ENCODE assay signal across 10 cellular contexts in genomic region chr3:161413127-161413854, GRCh38. TPM values are rescaled to one million over a fixed set of nuclear protein-coding genes. Genes with fewer than 3 reads are reported as not detected.
DNase-seq lines count a peak whose midpoint lies in the region; ATAC-seq, FAIRE-seq and TF ChIP-seq lines count a peak whose summit lies in the region.
"Had no signal": no experiment of that assay in that cellular context is flagged by ENCODE, and none has a peak within 500 bp of the region (broad histone marks: within the 10 kb centered on the region; RNA-seq: fewer than 3 reads in every experiment).

No MANE protein-coding gene starts in this region.

- H3K27me3 ChIP-seq in endothelial cell of umbilical vein (ENCODE audit: control insufficient read depth in 2 of 2, insufficient read depth in 2 of 2, low read length in 2 of 2) (no peaks in the 10 kb centered on the region), trophoblast cell (ENCODE audit: insufficient read depth, low read length) (no peaks in the 10 kb centered on the region), HAP-1 (ENCODE audit: low read depth) (no peaks in the 10 kb centered on the region)

- no peak for TF ChIP-seq POLR2A in endothelial cell of umbilical vein (IDR thresholded peaks at IDR 0.05; ENCODE audit: low read depth, low read length)

- H2BK5ac ChIP-seq in trophoblast cell (ENCODE audit: low read depth, low read length, poor library complexity), result no peak overlapping the region

- H2BK120ac ChIP-seq in trophoblast cell (ENCODE audit: insufficient read depth, low read length, poor library complexity), result peak overlapping the region; percentile 46

- DNase-seq in endothelial cell of umbilical vein (ENCODE audit: low read depth, low spot score), result peak; percentile 66
- no peak for DNase-seq in trophoblast cell
- no peak for DNase-seq in mucosa of descending colon
- no peak for DNase-seq in NCI-H2081 (lab: John Stamatoyannopoulos, UW)
- no peak for DNase-seq in HAP-1 (ENCODE audit: low spot score in 2 of 2)

- H3K4me2 ChIP-seq in endothelial cell of umbilical vein (ENCODE audit: insufficient read depth, low read length), result no peak overlapping the region
- no peak overlapping the region for H3K4me2 ChIP-seq in trophoblast cell (ENCODE audit: low read length)

- in situ Hi-C loops in HAP-1 (cut with MboI; ENCODE audit: low sequenced_read_pairs), result loop anchor here (25.0 kb wide), 1 partner anchor 701 kb away; no protein-coding TSS in a partner anchor

- no peak overlapping the region for H4K91ac ChIP-seq in trophoblast cell (ENCODE audit: low read depth, low read length)

- H3K4me1 ChIP-seq in endothelial cell of umbilical vein (ENCODE audit: control insufficient read depth, extremely low read depth, insufficient read depth, low read length) (peaks cover 19% of the 10 kb centered on the region), trophoblast cell (ENCODE audit: control insufficient read depth in 1 of 2, insufficient read depth in 2 of 2, low read length in 2 of 2) (peaks cover 0 to 4% of the 10 kb centered on the region in 2 experiments), mucosa of descending colon (ENCODE audit: low read depth) (peaks cover 3% of the 10 kb centered on the region), HAP-1 (no peaks in the 10 kb centered on the region)

- H3K4me3 ChIP-seq in endothelial cell of umbilical vein (replicated peaks in 1 of 3; ENCODE audit: insufficient read depth in 1 of 3, low read depth in 1 of 3, low read length in 3 of 3) (no peak overlapping the region), trophoblast cell (ENCODE audit: low read depth, low read length) (no peak overlapping the region), mucosa of descending colon (no peak overlapping the region), HAP-1 (no peak overlapping the region)
- H3K4me3 ChIP-seq: lung, SK-N-MC had no signal

- no TSS peak for BruUV-seq in endothelial cell of umbilical vein (replicated peaks; lab: Mats Ljungman, UMichigan)

- no CpG with 5 or more reads among the region's 2 CpGs for WGBS in trophoblast cell (ENCODE audit: extremely low coverage, insufficient coverage, insufficient read length)

- dilution Hi-C loops in endothelial cell of umbilical vein (cut with MboI; ENCODE audit: extremely low pct_ligation_motif_present, low sequenced_read_pairs), result no loop called here

- H3K27ac ChIP-seq in endothelial cell of umbilical vein (ENCODE audit: insufficient read depth, low read depth, low read length) (no peak overlapping the region), trophoblast cell (ENCODE audit: low read depth, low read length) (no peak overlapping the region)
- H3K27ac ChIP-seq: SK-N-MC had no signal

- no peak overlapping the region for H3K23ac ChIP-seq in trophoblast cell (ENCODE audit: low read length)

- no peak overlapping the region for H4K12ac ChIP-seq in trophoblast cell (ENCODE audit: low read depth, low read length)

- POLR2A ChIA-PET in endothelial cell of umbilical vein (lab: Charles Lee), result no interaction called here

- no peaks in the 10 kb centered on the region for H4K20me1 ChIP-seq in endothelial cell of umbilical vein (replicated peaks; ENCODE audit: control insufficient read depth, extremely low read depth, insufficient read depth, low read length)

- peak overlapping the region; percentile 84 for H2AK5ac ChIP-seq in trophoblast cell (ENCODE audit: low read length)

- no peak for FAIRE-seq in endothelial cell of umbilical vein (lab: Jason Lieb, UNC)

- H3K79me2 ChIP-seq in endothelial cell of umbilical vein (ENCODE audit: control insufficient read depth, insufficient read depth, low read length) (no peaks in the 10 kb centered on the region), trophoblast cell (ENCODE audit: control insufficient read depth, insufficient read depth, low read length, poor library complexity) (no peaks in the 10 kb centered on the region)

- peak; percentile 40 for ATAC-seq in GM19395 (IDR thresholded peaks at IDR 0.05; ENCODE audit: unreplicated experiment)
- ATAC-seq in mucosa of descending colon, result no peak
- ATAC-seq in GM19467 (IDR thresholded peaks at IDR 0.05; ENCODE audit: unreplicated experiment), result no peak

- no peaks in the 10 kb centered on the region for H3K9me1 ChIP-seq in endothelial cell of umbilical vein (replicated peaks; ENCODE audit: control insufficient read depth, extremely low read depth, insufficient read depth, low read length)

- intact Hi-C loops in endothelial cell of umbilical vein (cut with micrococcal nuclease) (no loop called here), mucosa of descending colon (cut with DNase I, micrococcal nuclease) (no loop called here)

- TF ChIP-seq EP300 in Ishikawa (IDR thresholded peaks at IDR 0.05; ENCODE audit: borderline replicate concordance), result no peak

- no peak for TF ChIP-seq RAD21 in Ishikawa (IDR thresholded peaks at IDR 0.05; ENCODE audit: low read depth)

- H3K4ac ChIP-seq in trophoblast cell (ENCODE audit: low read depth, low read length), result no peak overlapping the region

- no peak for TF ChIP-seq CTCF in endothelial cell of umbilical vein (IDR thresholded peaks at IDR 0.05; ENCODE audit: extremely low read depth in 1 of 2, insufficient read depth in 1 of 2, low read depth in 1 of 2, low read length in 2 of 2)
- TF ChIP-seq CTCF in mucosa of descending colon (IDR thresholded peaks at IDR 0.05), result no peak

- H3K14ac ChIP-seq in trophoblast cell (ENCODE audit: low read length), result no peak overlapping the region

- H3K36me3 ChIP-seq in endothelial cell of umbilical vein (ENCODE audit: control insufficient read depth in 2 of 2, extremely low read depth in 1 of 2, insufficient read depth in 2 of 2, low read length in 2 of 2) (no peaks in the 10 kb centered on the region), trophoblast cell (ENCODE audit: control insufficient read depth in 1 of 2, insufficient read depth in 2 of 2, low read length in 2 of 2) (no peaks in the 10 kb centered on the region), mucosa of descending colon (ENCODE audit: low read depth) (no peaks in the 10 kb centered on the region), HAP-1 (replicated peaks) (no peaks in the 10 kb centered on the region)

- H3K18ac ChIP-seq in trophoblast cell (ENCODE audit: low read length), result no peak overlapping the region

- H3K9me3 ChIP-seq in endothelial cell of umbilical vein (replicated peaks; ENCODE audit: control insufficient read depth, insufficient read depth, low read length) (no peaks in the 10 kb centered on the region), trophoblast cell (ENCODE audit: insufficient read depth, low read depth, low read length) (peaks cover 3% of the 10 kb centered on the region), mucosa of descending colon (no peaks in the 10 kb centered on the region), HAP-1 (no peaks in the 10 kb centered on the region)

- no peak overlapping the region for H3K9ac ChIP-seq in endothelial cell of umbilical vein (replicated peaks; ENCODE audit: extremely low read depth, insufficient read depth, low read length)
- no peak overlapping the region for H3K9ac ChIP-seq in trophoblast cell (ENCODE audit: low read length)

- H4K8ac ChIP-seq in trophoblast cell (ENCODE audit: low read depth, low read length), result peak overlapping the region; percentile 42

- CTCF ChIA-PET in endothelial cell of umbilical vein (lab: Charles Lee), result interaction anchor here (0.7 to 1.4 kb wide), 7 partner anchors 9 to 472 kb away, joined by 3 to 10 read pairs (median 3); no protein-coding TSS in a partner anchor

- no peak overlapping the region for H2BK12ac ChIP-seq in trophoblast cell (ENCODE audit: low read length)

- no peaks in the 10 kb centered on the region for H3K79me1 ChIP-seq in trophoblast cell (ENCODE audit: low read length)

- H2AFZ ChIP-seq in endothelial cell of umbilical vein (ENCODE audit: low read depth, low read length) (no peak overlapping the region), trophoblast cell (ENCODE audit: insufficient read depth, low read length, poor library complexity) (no peak overlapping the region)

TF ChIP-seq in Ishikawa, 13 proteins besides CTCF, POLR2A, EP300 and RAD21:
- TF ChIP-seq TAF1 (IDR thresholded peaks at IDR 0.05; ENCODE audit: low read depth), result no peak
- 0 out of 2 replicates have a peak, but pooled peaks have one; percentile 11 for TF ChIP-seq NFIC (IDR thresholded peaks at IDR 0.05)

TF ChIP-seq in endothelial cell of umbilical vein, 7 proteins besides CTCF, POLR2A, EP300 and RAD21:
- TF ChIP-seq EZH2 (IDR thresholded peaks at IDR 0.05; ENCODE audit: borderline replicate concordance, low read depth, low read length, severe bottlenecking) (no peak), GATA2 (IDR thresholded peaks at IDR 0.05; ENCODE audit: insufficient read depth, insufficient read length, low read depth, low read length) (no peak), MAX (IDR thresholded peaks at IDR 0.05; ENCODE audit: insufficient read depth, insufficient read length) (no peak), JUN (IDR thresholded peaks at IDR 0.05; ENCODE audit: borderline replicate concordance, insufficient read depth, insufficient read length, low read depth) (no peak), MYC (IDR thresholded peaks at IDR 0.05; ENCODE audit: low read depth, low read length) (no peak), FOS (IDR thresholded peaks at IDR 0.05; ENCODE audit: borderline replicate concordance, insufficient read depth, low read length) (no peak), POLR2AphosphoS5 (IDR thresholded peaks at IDR 0.05; ENCODE audit: insufficient read depth, low read depth, low read length) (no peak)

RNA-seq across cellular contexts. Expression of gene SPTSSB, which starts 42.0 kb away (rescaled TPM):
- total RNA-seq in endothelial cell of umbilical vein, result not detected in 2 replicates
- not detected in 2 replicates for polyA plus RNA-seq in endothelial cell of umbilical vein
- polyA plus RNA-seq in endothelial cell of umbilical vein (2011; cell fraction: cytosol; rRNA removed), result 0.03 and 12.1 TPM in 2 replicates
- not detected in 2 replicates for polyA plus RNA-seq in endothelial cell of umbilical vein (2011; cell fraction: nucleus; rRNA removed)
- polyA plus RNA-seq in endothelial cell of umbilical vein (2012), result not detected in 2 replicates
- not detected in 2 replicates for polyA minus RNA-seq in endothelial cell of umbilical vein
- polyA minus RNA-seq in endothelial cell of umbilical vein (2011; cell fraction: cytosol; rRNA and poly(A)+ RNA removed), result not detected
- polyA minus RNA-seq in endothelial cell of umbilical vein (2011; cell fraction: nucleus; rRNA and poly(A)+ RNA removed), result not detected in 2 replicates
- polyA plus RNA-seq in trophoblast cell (2013), result 1.8 and 3.2 TPM in 2 replicates
- 1 to 10 TPM in 1 of 3 donors, under 1 TPM in 2; 0.65 to 1.9 (median 0.66) TPM for total RNA-seq in mucosa of descending colon
